16 cellular contexts compared by ENCODE assay signal in the genomic region with DNA sequence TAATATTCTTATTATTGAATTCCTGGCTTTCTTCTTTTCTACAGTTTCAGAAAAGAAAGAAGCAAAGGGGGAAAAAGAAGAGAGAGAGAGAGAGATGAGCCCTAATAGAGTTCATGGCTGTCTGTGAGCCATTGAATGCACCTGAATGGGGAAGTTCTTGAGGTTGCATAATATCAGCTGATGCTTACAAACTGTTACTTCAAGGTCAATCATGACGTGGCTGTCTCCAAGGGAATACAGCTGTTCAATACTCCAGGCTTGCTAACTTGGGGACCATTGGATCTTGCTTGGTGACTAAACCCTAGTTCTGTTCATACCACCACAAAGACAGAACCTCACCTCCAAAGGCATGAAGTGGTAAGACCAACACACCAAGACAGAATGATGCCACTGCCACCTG.
A peak's percentile ranks its signal among the peaks of the same experiment; 100 is the strongest.
DNase-seq lines count a peak whose midpoint lies in the region; ATAC-seq and TF ChIP-seq lines count a peak whose summit lies in the region.
"Had no signal": no experiment of that assay in that cellular context is flagged by ENCODE, and none has a peak within 500 bp of the region (broad histone marks: within the 10 kb centered on the region; RNA-seq: fewer than 3 reads in every experiment).

No MANE protein-coding gene starts in this region.

- H3K27me3 ChIP-seq in upper lobe of right lung (no peaks in the 10 kb centered on the region), brain microvascular endothelial cell (replicated peaks) (no peaks in the 10 kb centered on the region)
- H3K27me3 ChIP-seq: BLaER1, SJSA1 had no signal

- H3K27ac ChIP-seq in upper lobe of right lung: no peak overlapping the region
- no peak overlapping the region for H3K27ac ChIP-seq in brain microvascular endothelial cell
- H3K27ac ChIP-seq: BLaER1, SJSA1 had no signal

- peak; percentile 47 for ATAC-seq in upper lobe of right lung
- no peak for ATAC-seq in HG03520 (IDR thresholded peaks at IDR 0.05; ENCODE audit: unreplicated experiment)

- intact Hi-C loops in upper lobe of right lung (cut with DNase I): no loop called here

- in situ Hi-C loops in brain microvascular endothelial cell (cut with HindIII; ENCODE audit: low pct_ligation_motif_present, low sequenced_read_pairs): no loop called here

- H3K9me3 ChIP-seq in upper lobe of right lung: no peaks in the 10 kb centered on the region
- H3K9me3 ChIP-seq: BLaER1, SJSA1 had no signal

- no peaks in the 10 kb centered on the region for H3K4me1 ChIP-seq in upper lobe of right lung
- H3K4me1 ChIP-seq: BLaER1, SJSA1 had no signal

- H3K36me3 ChIP-seq in upper lobe of right lung (no peaks in the 10 kb centered on the region), brain microvascular endothelial cell (replicated peaks) (no peaks in the 10 kb centered on the region)
- H3K36me3 ChIP-seq: BLaER1, SJSA1 had no signal

- H3K4me3 ChIP-seq in choroid plexus epithelial cell (ENCODE audit: low read depth, low read length) (no peak overlapping the region), upper lobe of right lung (no peak overlapping the region), brain microvascular endothelial cell (ENCODE audit: low read depth, low read length) (no peak overlapping the region)
- H3K4me3 ChIP-seq: BLaER1, SJSA1 had no signal

- DNase-seq in LHCN-M2 (ENCODE audit: low read depth) (peak; percentile 25), NOMO-1 treated with dmso at 0.1 percent for 144 hours (lab: John Stamatoyannopoulos, UW; ENCODE audit: unreplicated experiment) (peak; percentile 50), choroid plexus epithelial cell (ENCODE audit: low read depth) (peak; percentile 2), upper lobe of right lung (no peak), brain microvascular endothelial cell (no peak), globus pallidus (ENCODE audit: low spot score) (no peak)
- DNase-seq in stimulated activated CD4-positive, alpha-beta T cell treated with anti-CD3 and anti-CD28 coated beads, Interleukin-4, amount 100 ng/mL, for 4 hours: no peak
- DNase-seq: COR-L47, H7, NCI-H187 treated with DMSO at 0.1 percent for 48 hours, NCI-H446 treated with DMSO at 0.1 percent for 48 hours, NCI-H748 treated with DMSO at 0.1 percent for 48 hours, T-helper 1 cell had no signal

- no peak for TF ChIP-seq CTCF in choroid plexus epithelial cell (conservative IDR thresholded peaks at IDR 0.05; ENCODE audit: low read depth, low read length)
- TF ChIP-seq CTCF in upper lobe of right lung (IDR thresholded peaks at IDR 0.05): no peak
- TF ChIP-seq CTCF in brain microvascular endothelial cell (IDR thresholded peaks at IDR 0.05; ENCODE audit: low read depth, low read length, missing control alignments): no peak

Comparison
In these comparisons a context has a peak if more than half of its experiments do, and no peak if none do; other contexts are left out.
1. DNase-seq: peak in LHCN-M2 (single experiment), NOMO-1 treated with dmso at 0.1 percent for 144 hours (single experiment) and choroid plexus epithelial cell (single experiment); none in upper lobe of right lung (single experiment), stimulated activated CD4-positive, alpha-beta T cell treated with anti-CD3 and anti-CD28 coated beads, Interleukin-4, amount 100 ng/mL, for 4 hours (0 of 2), brain microvascular endothelial cell (single experiment) and globus pallidus (single experiment).